21 cellular contexts compared by ENCODE assay signal in the genomic region with DNA sequence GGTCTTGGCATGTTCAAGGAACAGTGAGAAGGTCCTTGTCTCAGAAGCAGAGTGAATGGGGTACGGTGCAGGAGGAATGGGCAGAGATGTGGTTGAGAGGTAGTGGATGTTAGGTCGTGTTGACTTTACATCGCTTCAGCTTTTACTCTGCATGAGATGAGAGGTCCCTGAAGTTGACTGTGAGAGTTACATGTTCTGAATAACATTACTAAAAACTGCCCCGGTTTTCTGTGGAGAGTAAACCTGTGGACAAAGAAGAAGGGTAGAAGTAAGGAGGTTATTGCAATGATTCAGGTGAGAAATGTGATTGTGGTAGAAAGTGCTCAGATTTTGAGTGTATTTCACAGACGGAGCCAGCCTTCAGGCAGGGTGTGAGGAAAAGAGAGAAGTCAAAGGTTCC.
DNase-seq lines count a peak whose midpoint lies in the region; ATAC-seq, FAIRE-seq and TF ChIP-seq lines count a peak whose summit lies in the region.
"Had no signal": no experiment of that assay in that cellular context is flagged by ENCODE, and none has a peak within 500 bp of the region (broad histone marks: within the 10 kb centered on the region; RNA-seq: fewer than 3 reads in every experiment).

No MANE protein-coding gene starts in this region.

- DNase-seq in activated T-cell treated with anti-CD3 and anti-CD28 coated beads, Interleukin-2, amount 50 U/mL, for 4 hours = no peak
- no peak for DNase-seq in activated T-cell treated with anti-CD3 and anti-CD28 coated beads, Interleukin-2, amount 50 U/mL, for 1 hour
- DNase-seq in activated T-helper 1 cell treated with anti-CD3 and anti-CD28 coated beads, Interleukin-12 subunit alpha, Interleukin-12 subunit beta, Interleukin-2, Interleukin-4 antibody, amounts not matched to agents 30 ng/mL and 10 ng/mL and 1 ng/mL, durations not matched to agents 14 hours and 24 hours and 36 hours (ENCODE audit: low spot score) = no peak
- DNase-seq in astrocyte (ENCODE audit: low read depth) (no peak), tibial nerve (ENCODE audit: low spot score in 2 of 2) (no peak)
- DNase-seq: Caco-2; CD4-positive, CD25-positive, alpha-beta regulatory T cell; DMS153; EL; GOT3; MV-4-11; NCI-H1417 treated with DMSO at 0.1 percent for 48 hours; NCI-H1930; NCI-H2171 treated with DMSO at 0.1 percent for 48 hours; NCI-H510A; NCI-H774; PC-9 had no signal

- TF ChIP-seq CTCF in astrocyte (IDR thresholded peaks at IDR 0.05; ENCODE audit: insufficient read depth, low read depth, low read length) (no peak), tibial nerve (IDR thresholded peaks at IDR 0.05) (no peak)

- H3K9me3 Mint-ChIP-seq in activated T-cell treated with anti-CD3 and anti-CD28 coated beads, Interleukin-2, amount 50 U/mL, for 4 hours = no peaks in the 10 kb centered on the region
- no peaks in the 10 kb centered on the region for H3K9me3 Mint-ChIP-seq in activated T-helper 1 cell treated with anti-CD3 and anti-CD28 coated beads, Interleukin-12 subunit alpha, Interleukin-12 subunit beta, Interleukin-2, Interleukin-4 antibody, amounts not matched to agents 30 ng/mL and 10 ng/mL and 1 ng/mL, durations not matched to agents 14 hours and 24 hours and 36 hours
- H3K9me3 Mint-ChIP-seq in astrocyte (ENCODE audit: unreplicated experiment) = no peaks in the 10 kb centered on the region
- peaks cover 8% of the 10 kb centered on the region for H3K9me3 Mint-ChIP-seq in stimulated activated naive CD8-positive, alpha-beta T cell treated with anti-CD3 and anti-CD28 coated beads, Interleukin-15, Interleukin-2, amounts not matched to agents 100 ng/mL and 50 ng/mL, for 24 hours

- H3K9me3 ChIP-seq in astrocyte (ENCODE audit: insufficient read depth, low read depth, low read length) (no peaks in the 10 kb centered on the region), tibial nerve (peaks cover 0 to 4% (median 0%) of the 10 kb centered on the region in 4 donors)
- H3K9me3 ChIP-seq: Caco-2 had no signal

- H3K4me1 Mint-ChIP-seq in activated T-cell treated with anti-CD3 and anti-CD28 coated beads, Interleukin-2, amount 50 U/mL, for 4 hours (ENCODE audit: low read depth) = no peaks in the 10 kb centered on the region
- H3K4me1 Mint-ChIP-seq in activated T-helper 1 cell treated with anti-CD3 and anti-CD28 coated beads, Interleukin-12 subunit alpha, Interleukin-12 subunit beta, Interleukin-2, Interleukin-4 antibody, amounts not matched to agents 30 ng/mL and 10 ng/mL and 1 ng/mL, durations not matched to agents 14 hours and 24 hours and 36 hours (ENCODE audit: low read depth) = no peaks in the 10 kb centered on the region
- peaks cover 9% of the 10 kb centered on the region for H3K4me1 Mint-ChIP-seq in astrocyte (ENCODE audit: low read depth, unreplicated experiment)
- peaks cover 13% of the 10 kb centered on the region for H3K4me1 Mint-ChIP-seq in stimulated activated naive CD8-positive, alpha-beta T cell treated with anti-CD3 and anti-CD28 coated beads, Interleukin-15, Interleukin-2, amounts not matched to agents 100 ng/mL and 50 ng/mL, for 24 hours (ENCODE audit: low read depth)
- H3K4me1 Mint-ChIP-seq: B cell had no signal

- peaks cover 4% of the 10 kb centered on the region for H3K27me3 Mint-ChIP-seq in activated T-cell treated with anti-CD3 and anti-CD28 coated beads, Interleukin-2, amount 50 U/mL, for 4 hours (ENCODE audit: low read depth)
- peaks cover 6% of the 10 kb centered on the region for H3K27me3 Mint-ChIP-seq in activated T-helper 1 cell treated with anti-CD3 and anti-CD28 coated beads, Interleukin-12 subunit alpha, Interleukin-12 subunit beta, Interleukin-2, Interleukin-4 antibody, amounts not matched to agents 30 ng/mL and 10 ng/mL and 1 ng/mL, durations not matched to agents 14 hours and 24 hours and 36 hours (ENCODE audit: insufficient read depth)
- H3K27me3 Mint-ChIP-seq in astrocyte (ENCODE audit: low read depth, unreplicated experiment) = no peaks in the 10 kb centered on the region
- no peaks in the 10 kb centered on the region for H3K27me3 Mint-ChIP-seq in stimulated activated naive CD8-positive, alpha-beta T cell treated with anti-CD3 and anti-CD28 coated beads, Interleukin-15, Interleukin-2, amounts not matched to agents 100 ng/mL and 50 ng/mL, for 24 hours
- H3K27me3 Mint-ChIP-seq: B cell had no signal

- TF ChIP-seq EP300 in tibial nerve (IDR thresholded peaks at IDR 0.05) = no peak

- intact Hi-C loops in activated T-helper 1 cell treated with anti-CD3 and anti-CD28 coated beads, Interleukin-12 subunit alpha, Interleukin-12 subunit beta, Interleukin-2, Interleukin-4 antibody, amounts not matched to agents 30 ng/mL and 10 ng/mL and 1 ng/mL, durations not matched to agents 14 hours and 24 hours and 36 hours (cut with micrococcal nuclease) = no loop called here

- TF ChIP-seq POLR2A in tibial nerve (IDR thresholded peaks at IDR 0.05) = no peak

- no peaks in the 10 kb centered on the region for H4K20me1 ChIP-seq in astrocyte (ENCODE audit: insufficient read depth, low read length)

- peak; percentile 55 to 72 for ATAC-seq in activated T-cell treated with anti-CD3 and anti-CD28 coated beads, Interleukin-2, amount 50 U/mL, for 4 hours
- ATAC-seq in HG02571 (IDR thresholded peaks at IDR 0.05; ENCODE audit: unreplicated experiment) = no peak
- ATAC-seq: K562 had no signal

- peaks cover 24% of the 10 kb centered on the region for H3K4me1 ChIP-seq in astrocyte (ENCODE audit: insufficient read depth, low read length)
- peaks cover 0 to 15% (median 2%) of the 10 kb centered on the region in 4 donors for H3K4me1 ChIP-seq in tibial nerve
- H3K4me1 ChIP-seq: Caco-2 had no signal

- H3K36me3 Mint-ChIP-seq in activated T-cell treated with anti-CD3 and anti-CD28 coated beads, Interleukin-2, amount 50 U/mL, for 4 hours (ENCODE audit: insufficient read depth) = no peaks in the 10 kb centered on the region
- H3K36me3 Mint-ChIP-seq in activated T-helper 1 cell treated with anti-CD3 and anti-CD28 coated beads, Interleukin-12 subunit alpha, Interleukin-12 subunit beta, Interleukin-2, Interleukin-4 antibody, amounts not matched to agents 30 ng/mL and 10 ng/mL and 1 ng/mL, durations not matched to agents 14 hours and 24 hours and 36 hours (ENCODE audit: low read depth) = no peaks in the 10 kb centered on the region
- no peaks in the 10 kb centered on the region for H3K36me3 Mint-ChIP-seq in astrocyte (ENCODE audit: low read depth, unreplicated experiment)
- no peaks in the 10 kb centered on the region for H3K36me3 Mint-ChIP-seq in stimulated activated naive CD8-positive, alpha-beta T cell treated with anti-CD3 and anti-CD28 coated beads, Interleukin-15, Interleukin-2, amounts not matched to agents 100 ng/mL and 50 ng/mL, for 24 hours (ENCODE audit: low read depth)
- H3K36me3 Mint-ChIP-seq: CD4-positive, CD25-positive, alpha-beta regulatory T cell had no signal

- H3K4me3 Mint-ChIP-seq in activated T-cell treated with anti-CD3 and anti-CD28 coated beads, Interleukin-2, amount 50 U/mL, for 4 hours = no peak overlapping the region
- H3K4me3 Mint-ChIP-seq in activated T-helper 1 cell treated with anti-CD3 and anti-CD28 coated beads, Interleukin-12 subunit alpha, Interleukin-12 subunit beta, Interleukin-2, Interleukin-4 antibody, amounts not matched to agents 30 ng/mL and 10 ng/mL and 1 ng/mL, durations not matched to agents 14 hours and 24 hours and 36 hours = no peak overlapping the region
- H3K4me3 Mint-ChIP-seq in astrocyte (ENCODE audit: unreplicated experiment) = no peak overlapping the region
- H3K4me3 Mint-ChIP-seq in stimulated activated naive CD8-positive, alpha-beta T cell treated with anti-CD3 and anti-CD28 coated beads, Interleukin-15, Interleukin-2, amounts not matched to agents 100 ng/mL and 50 ng/mL, for 24 hours = peak overlapping the region; percentile 47
- H3K4me3 Mint-ChIP-seq: B cell; CD4-positive, CD25-positive, alpha-beta regulatory T cell had no signal

- 89 to 94% methylated on average over 5 of the region's 5 CpGs for whole genome bisulfite sequencing in tibial nerve, 2 donors

- H2AFZ ChIP-seq in astrocyte (ENCODE audit: low read depth, low read length) = no peak overlapping the region
- H2AFZ ChIP-seq: PC-9 had no signal

- no peaks in the 10 kb centered on the region for H3K36me3 ChIP-seq in astrocyte (ENCODE audit: insufficient read depth, low read length)
- peaks cover 0 to 22% (median 0%) of the 10 kb centered on the region in 3 donors for H3K36me3 ChIP-seq in tibial nerve

- H3K27me3 ChIP-seq in astrocyte (ENCODE audit: insufficient read depth, low read length) (no peaks in the 10 kb centered on the region), tibial nerve (no peaks in the 10 kb centered on the region)

- peak; percentile 34 for FAIRE-seq in astrocyte (lab: Jason Lieb, UNC)
- FAIRE-seq: K562 had no signal

- H3K27ac ChIP-seq in astrocyte (ENCODE audit: low read depth, low read length) = no peak overlapping the region
- no peak overlapping the region for H3K27ac ChIP-seq in tibial nerve
- H3K27ac ChIP-seq: PC-9 had no signal

- H3K4me3 ChIP-seq in astrocyte (ENCODE audit: insufficient read depth, low read depth, low read length) = no peak overlapping the region
- H3K4me3 ChIP-seq in tibial nerve = no peak overlapping the region
- H3K4me3 ChIP-seq: K562, PC-9 had no signal

- H3K27ac Mint-ChIP-seq in activated T-helper 1 cell treated with anti-CD3 and anti-CD28 coated beads, Interleukin-12 subunit alpha, Interleukin-12 subunit beta, Interleukin-2, Interleukin-4 antibody, amounts not matched to agents 30 ng/mL and 10 ng/mL and 1 ng/mL, durations not matched to agents 14 hours and 24 hours and 36 hours = peak overlapping the region; percentile 37
- no peak overlapping the region for H3K27ac Mint-ChIP-seq in astrocyte (ENCODE audit: unreplicated experiment)
- H3K27ac Mint-ChIP-seq in stimulated activated naive CD8-positive, alpha-beta T cell treated with anti-CD3 and anti-CD28 coated beads, Interleukin-15, Interleukin-2, amounts not matched to agents 100 ng/mL and 50 ng/mL, for 24 hours = peak overlapping the region; percentile 93
- H3K27ac Mint-ChIP-seq: B cell; CD4-positive, CD25-positive, alpha-beta regulatory T cell had no signal

- H3K9ac ChIP-seq in astrocyte (ENCODE audit: low read length) = no peak overlapping the region

- no peaks in the 10 kb centered on the region for H3K79me2 ChIP-seq in astrocyte (ENCODE audit: insufficient read depth, low read length)

- no peak overlapping the region for H3K4me2 ChIP-seq in astrocyte (ENCODE audit: low read length)
- H3K4me2 ChIP-seq: PC-9 had no signal
